Comparison of ENCODE assay signal across 16 cellular contexts in the genomic region with DNA sequence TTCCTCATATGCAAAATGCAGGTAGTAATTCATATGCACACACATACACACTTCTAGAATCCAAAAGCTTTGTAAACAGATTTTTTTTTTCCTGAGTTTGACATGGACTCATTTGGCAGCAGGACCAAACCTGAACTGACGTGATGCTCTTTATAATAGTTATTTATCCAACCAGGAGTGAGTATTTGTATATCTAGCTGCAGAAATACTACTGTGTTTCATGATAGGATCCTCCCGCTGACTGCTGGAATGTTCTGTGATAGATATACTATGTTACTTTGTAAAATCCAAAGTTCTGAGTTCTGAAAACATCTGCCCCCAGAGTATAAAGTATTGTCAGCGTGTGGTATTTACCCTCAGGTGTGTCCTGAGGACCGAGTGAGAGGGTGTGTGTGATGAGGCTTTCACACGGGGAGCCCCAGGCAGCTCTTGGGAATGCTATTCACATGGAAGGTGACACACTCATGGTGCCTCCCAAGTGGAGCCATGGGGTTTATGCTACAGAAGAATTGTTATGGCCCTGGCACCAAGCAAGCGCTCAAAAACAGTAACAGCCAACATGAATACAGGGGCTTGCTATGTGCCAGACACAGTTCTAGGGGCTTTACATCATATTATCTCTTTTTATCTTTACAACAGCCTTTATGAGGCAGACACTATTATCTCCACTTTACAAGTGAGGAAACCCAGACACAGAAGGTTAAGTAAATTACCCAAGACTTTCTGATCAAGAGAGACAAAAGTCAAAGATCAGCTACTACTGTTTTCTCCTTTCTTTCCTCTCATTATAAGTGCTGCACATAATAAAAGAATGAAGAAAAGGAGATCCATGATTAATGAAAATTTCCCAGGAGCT. TPM values are rescaled to one million over a fixed set of nuclear protein-coding genes. Genes with fewer than 3 reads are reported as not detected.
DNase-seq lines count a peak whose midpoint lies in the region; ATAC-seq, FAIRE-seq and TF ChIP-seq lines count a peak whose summit lies in the region.
"Had no signal": no experiment of that assay in that cellular context is flagged by ENCODE, and none has a peak within 500 bp of the region (broad histone marks: within the 10 kb centered on the region; RNA-seq: fewer than 3 reads in every experiment).

No MANE protein-coding gene starts in this region.

- H3K27me3 ChIP-seq in DND-41 (ENCODE audit: insufficient read depth, low read length, poor library complexity): no peaks in the 10 kb centered on the region
- no peaks in the 10 kb centered on the region for H3K27me3 ChIP-seq in astrocyte (ENCODE audit: insufficient read depth, low read length)
- H3K27me3 ChIP-seq: SJCRH30 had no signal

- no peak for FAIRE-seq in astrocyte (lab: Jason Lieb, UNC)
- FAIRE-seq: G401.6 had no signal

- H3K9me3 ChIP-seq in DND-41 (ENCODE audit: insufficient read depth, low read length, severe bottlenecking) (peaks cover 8% of the 10 kb centered on the region), astrocyte (ENCODE audit: insufficient read depth, low read depth, low read length) (peaks cover 12% of the 10 kb centered on the region), mesodermal cell (ENCODE audit: control insufficient read depth, low read length) (peaks cover 24% of the 10 kb centered on the region)
- H3K9me3 ChIP-seq: SJCRH30 had no signal

- H4K20me1 ChIP-seq in DND-41 (ENCODE audit: insufficient read depth, low read length) (no peaks in the 10 kb centered on the region), astrocyte (ENCODE audit: insufficient read depth, low read length) (no peaks in the 10 kb centered on the region)

- H3K36me3 Mint-ChIP-seq in astrocyte (ENCODE audit: low read depth, unreplicated experiment): peaks cover 12% of the 10 kb centered on the region
- peaks cover 16% of the 10 kb centered on the region for H3K36me3 Mint-ChIP-seq in endothelial cell (ENCODE audit: low read depth, unreplicated experiment)

- H3K27ac Mint-ChIP-seq in astrocyte (ENCODE audit: unreplicated experiment): peak overlapping the region; percentile 54
- H3K27ac Mint-ChIP-seq in endothelial cell (ENCODE audit: unreplicated experiment): no peak overlapping the region
- H3K27ac Mint-ChIP-seq: activated B cell treated with CpG ODN at 0.5 μM for 24 hours, nephron progenitor cell had no signal

- WGBS in mesodermal cell (ENCODE audit: insufficient coverage in 2 of 2), 2 experiments: 48 to 66% methylated on average over 3 to 6 of the region's 6 CpGs

- no peak overlapping the region for H3K9ac ChIP-seq in DND-41 (ENCODE audit: low read depth, low read length)
- no peak overlapping the region for H3K9ac ChIP-seq in astrocyte (ENCODE audit: low read length)

- H3K36me3 ChIP-seq in DND-41 (ENCODE audit: insufficient read depth, low read length) (no peaks in the 10 kb centered on the region), astrocyte (ENCODE audit: insufficient read depth, low read length) (no peaks in the 10 kb centered on the region), mesodermal cell (ENCODE audit: control insufficient read depth, insufficient read depth, low read length) (peaks cover 2% of the 10 kb centered on the region)
- H3K36me3 ChIP-seq: SJCRH30 had no signal

- H3K4me1 Mint-ChIP-seq in astrocyte (ENCODE audit: low read depth, unreplicated experiment) (peaks cover 26% of the 10 kb centered on the region), endothelial cell (ENCODE audit: unreplicated experiment) (peaks cover 29% of the 10 kb centered on the region)

- CTCF ChIA-PET in RWPE1 (lab: Yijun Ruan, JAX): interaction anchor here (0.5 to 0.8 kb wide), 2 partner anchors 35 to 185 kb away, joined by 3 to 4 read pairs; no protein-coding TSS in a partner anchor

- no peak overlapping the region for H2AFZ ChIP-seq in DND-41 (ENCODE audit: low read depth, low read length)
- H2AFZ ChIP-seq in astrocyte (ENCODE audit: low read depth, low read length): no peak overlapping the region

- H3K27me3 Mint-ChIP-seq in astrocyte (ENCODE audit: low read depth, unreplicated experiment) (no peaks in the 10 kb centered on the region), endothelial cell (ENCODE audit: unreplicated experiment) (peaks cover 9% of the 10 kb centered on the region)

- 0 out of 3 replicates have a peak, but pooled peaks have one; percentile 5 for ATAC-seq in DND-41 (ENCODE audit: insufficient read depth, low read depth)

- H3K79me2 ChIP-seq in DND-41 (ENCODE audit: insufficient read depth, low read length) (no peaks in the 10 kb centered on the region), astrocyte (ENCODE audit: insufficient read depth, low read length) (no peaks in the 10 kb centered on the region)

- H3K4me3 Mint-ChIP-seq in astrocyte (ENCODE audit: unreplicated experiment) (peak overlapping the region; percentile 34), endothelial cell (ENCODE audit: unreplicated experiment) (no peak overlapping the region)
- H3K4me3 Mint-ChIP-seq: activated B cell treated with CpG ODN at 0.5 μM for 24 hours, nephron progenitor cell had no signal

- TF ChIP-seq CTCF in DND-41 (IDR thresholded peaks at IDR 0.05; ENCODE audit: borderline replicate concordance, extremely low read depth, low read length, poor library complexity, severe bottlenecking): no peak
- TF ChIP-seq CTCF in astrocyte (IDR thresholded peaks at IDR 0.05; ENCODE audit: insufficient read depth, low read depth, low read length): no peak
- no peak for TF ChIP-seq CTCF in endothelial cell (IDR thresholded peaks at IDR 0.05; ENCODE audit: unreplicated experiment)
- TF ChIP-seq CTCF in RWPE1 (conservative IDR thresholded peaks at IDR 0.05; ENCODE audit: low read depth): no peak

- no peak overlapping the region for H3K4me2 ChIP-seq in DND-41 (ENCODE audit: insufficient read depth, low read length)
- H3K4me2 ChIP-seq in astrocyte (ENCODE audit: low read length): peak overlapping the region; percentile 14

- DNase-seq in DND-41: no peak
- DNase-seq in LoVo (ENCODE audit: low spot score): peak; percentile 21
- no peak for DNase-seq in astrocyte (ENCODE audit: low read depth)
- DNase-seq in mucosa of gallbladder (ENCODE audit: low spot score): no peak
- no peak for DNase-seq in NK-92 treated with Interleukin-12 subunit alpha and Interleukin-12 subunit beta, amount 100 ng/mL, for 24 hours (lab: John Stamatoyannopoulos, UW)
- no peak for DNase-seq in endothelial cell (ENCODE audit: low spot score)
- DNase-seq in RWPE1 (ENCODE audit: low spot score): no peak
- DNase-seq: activated B cell treated with CpG ODN at 0.5 μM for 24 hours; effector memory CD4-positive, alpha-beta T cell; glutamatergic neuron; NCI-H1436; NCI-H82; nephron progenitor cell; SJCRH30 had no signal

- H3K27ac ChIP-seq in DND-41 (ENCODE audit: low read length) (no peak overlapping the region), astrocyte (ENCODE audit: low read depth, low read length) (peak overlapping the region; percentile 32), mesodermal cell (ENCODE audit: low read depth, low read length, severe bottlenecking) (peak overlapping the region; percentile 91), RWPE1 (no peak overlapping the region)
- H3K27ac ChIP-seq: SJCRH30 had no signal

- H3K4me3 ChIP-seq in DND-41 (ENCODE audit: low read depth in 1 of 2, low read length in 2 of 2) (no peak overlapping the region), astrocyte (ENCODE audit: insufficient read depth, low read depth, low read length) (no peak overlapping the region), mesodermal cell (ENCODE audit: extremely low read depth, insufficient read depth, low read length, poor library complexity, severe bottlenecking) (no peak overlapping the region)
- H3K4me3 ChIP-seq: SJCRH30 had no signal

- POLR2A ChIA-PET in RWPE1 (lab: Yijun Ruan, JAX; ENCODE audit: low non-redundant PET): no interaction called here

- peaks cover 13% of the 10 kb centered on the region for H3K9me3 Mint-ChIP-seq in astrocyte (ENCODE audit: unreplicated experiment)
- H3K9me3 Mint-ChIP-seq in endothelial cell (ENCODE audit: unreplicated experiment): peaks cover 11% of the 10 kb centered on the region

- H3K4me1 ChIP-seq in DND-41 (ENCODE audit: insufficient read depth, low read length) (peaks cover 6% of the 10 kb centered on the region; the same call in 1 of the 2 replicates), astrocyte (ENCODE audit: insufficient read depth, low read length) (peaks cover 24% of the 10 kb centered on the region), mesodermal cell (ENCODE audit: control insufficient read depth, insufficient read depth, low read length, poor library complexity, severe bottlenecking) (peaks cover 23% of the 10 kb centered on the region)
- H3K4me1 ChIP-seq: SJCRH30 had no signal

RNA-seq across cellular contexts. Expression of gene TXNDC2, which starts 16.7 kb away (rescaled TPM):
- total RNA-seq in astrocyte (0.07 TPM in 1 of 2 replicates, not detected in the other), mucosa of gallbladder (not detected), endothelial cell (ENCODE audit: unreplicated experiment) (not detected)
- 0.18 TPM for polyA plus RNA-seq in mesodermal cell (2013, experiment 1 of 2)
- 0.40 TPM for polyA plus RNA-seq in mesodermal cell (2013, experiment 2 of 2)

RNA-seq across cellular contexts. Expression of gene VAPA, which starts 44.7 kb away (rescaled TPM):
- total RNA-seq in astrocyte (176 and 181 TPM in 2 replicates), mucosa of gallbladder (213 TPM), endothelial cell (ENCODE audit: unreplicated experiment) (180 TPM)
- 234 TPM for polyA plus RNA-seq in mesodermal cell (2013, experiment 1 of 2)
- 248 TPM for polyA plus RNA-seq in mesodermal cell (2013, experiment 2 of 2)

Comparison
In these comparisons a context has a peak if more than half of its experiments do, and no peak if none do; other contexts are left out.
1. H3K27ac ChIP-seq: peak in astrocyte (single experiment) and mesodermal cell (single experiment); none in DND-41 (single experiment) and RWPE1 (single experiment).